In the genomic region with DNA sequence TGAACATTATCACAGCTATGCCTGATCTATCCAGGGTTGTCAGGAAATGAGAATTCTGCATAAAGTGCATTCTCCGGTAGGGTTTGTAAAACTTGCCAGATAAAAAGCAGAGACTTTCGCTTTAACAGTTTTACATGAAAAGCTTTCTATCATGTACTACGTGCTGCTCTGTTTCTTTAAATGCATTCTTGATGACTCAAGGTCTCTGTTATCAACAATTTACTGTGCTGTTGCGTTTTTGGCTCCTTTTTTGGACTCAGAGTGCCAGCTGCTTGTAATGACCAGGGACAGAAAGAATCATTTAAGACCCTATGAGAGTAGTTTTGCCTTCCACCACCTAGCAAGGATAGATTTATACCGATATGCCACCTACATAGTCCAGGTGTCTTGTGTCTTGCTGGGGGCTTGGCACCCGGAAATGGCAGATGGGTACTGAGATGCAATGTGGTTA, we compare ENCODE assay signal across 1 cellular context.
A peak's percentile ranks its signal among the peaks of the same experiment; 100 is the strongest.
TF ChIP-seq lines count a peak whose summit lies in the region.

No MANE protein-coding gene starts in this region.

TF ChIP-seq in K562, 482 proteins besides CTCF, POLR2A, EP300 and RAD21 (continued from another document):
- no peak for TF ChIP-seq KLF1 (tag; IDR thresholded peaks at IDR 0.05)
- no peak for TF ChIP-seq ZNF57 (CRISPR knock-in tag; IDR thresholded peaks at IDR 0.05)
- TF ChIP-seq, protein P1, sequence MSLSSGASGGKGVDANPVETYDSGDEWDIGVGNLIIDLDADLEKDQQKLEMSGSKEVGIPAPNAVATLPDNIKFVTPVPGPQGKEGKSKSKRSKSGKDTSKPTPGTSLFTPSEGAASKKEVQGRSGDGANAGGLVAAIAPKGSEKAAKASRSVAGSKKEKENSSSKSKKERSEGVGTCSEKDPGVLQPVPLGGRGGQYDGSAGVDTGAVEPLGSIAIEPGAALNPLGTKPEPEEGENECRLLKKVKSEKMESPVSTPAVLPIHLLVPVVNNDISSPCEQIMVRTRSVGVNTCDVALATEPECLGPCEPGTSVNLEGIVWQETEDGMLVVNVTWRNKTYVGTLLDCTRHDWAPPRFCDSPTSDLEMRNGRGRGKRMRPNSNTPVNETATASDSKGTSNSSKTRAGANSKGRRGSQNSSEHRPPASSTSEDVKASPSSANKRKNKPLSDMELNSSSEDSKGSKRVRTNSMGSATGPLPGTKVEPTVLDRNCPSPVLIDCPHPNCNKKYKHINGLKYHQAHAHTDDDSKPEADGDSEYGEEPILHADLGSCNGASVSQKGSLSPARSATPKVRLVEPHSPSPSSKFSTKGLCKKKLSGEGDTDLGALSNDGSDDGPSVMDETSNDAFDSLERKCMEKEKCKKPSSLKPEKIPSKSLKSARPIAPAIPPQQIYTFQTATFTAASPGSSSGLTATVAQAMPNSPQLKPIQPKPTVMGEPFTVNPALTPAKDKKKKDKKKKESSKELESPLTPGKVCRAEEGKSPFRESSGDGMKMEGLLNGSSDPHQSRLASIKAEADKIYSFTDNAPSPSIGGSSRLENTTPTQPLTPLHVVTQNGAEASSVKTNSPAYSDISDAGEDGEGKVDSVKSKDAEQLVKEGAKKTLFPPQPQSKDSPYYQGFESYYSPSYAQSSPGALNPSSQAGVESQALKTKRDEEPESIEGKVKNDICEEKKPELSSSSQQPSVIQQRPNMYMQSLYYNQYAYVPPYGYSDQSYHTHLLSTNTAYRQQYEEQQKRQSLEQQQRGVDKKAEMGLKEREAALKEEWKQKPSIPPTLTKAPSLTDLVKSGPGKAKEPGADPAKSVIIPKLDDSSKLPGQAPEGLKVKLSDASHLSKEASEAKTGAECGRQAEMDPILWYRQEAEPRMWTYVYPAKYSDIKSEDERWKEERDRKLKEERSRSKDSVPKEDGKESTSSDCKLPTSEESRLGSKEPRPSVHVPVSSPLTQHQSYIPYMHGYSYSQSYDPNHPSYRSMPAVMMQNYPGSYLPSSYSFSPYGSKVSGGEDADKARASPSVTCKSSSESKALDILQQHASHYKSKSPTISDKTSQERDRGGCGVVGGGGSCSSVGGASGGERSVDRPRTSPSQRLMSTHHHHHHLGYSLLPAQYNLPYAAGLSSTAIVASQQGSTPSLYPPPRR (CRISPR knock-in tag; IDR thresholded peaks at IDR 0.05; ENCODE audit: borderline replicate concordance), result no peak
- no peak for TF ChIP-seq TEAD2 (tag; IDR thresholded peaks at IDR 0.05)
- peak; percentile 5; the same call in 1 of the 2 replicates for TF ChIP-seq MAFK (IDR thresholded peaks at IDR 0.05; ENCODE audit: low read length)
- TF ChIP-seq, protein P2, sequence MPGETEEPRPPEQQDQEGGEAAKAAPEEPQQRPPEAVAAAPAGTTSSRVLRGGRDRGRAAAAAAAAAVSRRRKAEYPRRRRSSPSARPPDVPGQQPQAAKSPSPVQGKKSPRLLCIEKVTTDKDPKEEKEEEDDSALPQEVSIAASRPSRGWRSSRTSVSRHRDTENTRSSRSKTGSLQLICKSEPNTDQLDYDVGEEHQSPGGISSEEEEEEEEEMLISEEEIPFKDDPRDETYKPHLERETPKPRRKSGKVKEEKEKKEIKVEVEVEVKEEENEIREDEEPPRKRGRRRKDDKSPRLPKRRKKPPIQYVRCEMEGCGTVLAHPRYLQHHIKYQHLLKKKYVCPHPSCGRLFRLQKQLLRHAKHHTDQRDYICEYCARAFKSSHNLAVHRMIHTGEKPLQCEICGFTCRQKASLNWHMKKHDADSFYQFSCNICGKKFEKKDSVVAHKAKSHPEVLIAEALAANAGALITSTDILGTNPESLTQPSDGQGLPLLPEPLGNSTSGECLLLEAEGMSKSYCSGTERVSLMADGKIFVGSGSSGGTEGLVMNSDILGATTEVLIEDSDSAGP (CRISPR knock-in tag; IDR thresholded peaks at IDR 0.05), result peak; percentile 75; the same call in 1 of the 2 replicates
- TF ChIP-seq, protein P3, sequence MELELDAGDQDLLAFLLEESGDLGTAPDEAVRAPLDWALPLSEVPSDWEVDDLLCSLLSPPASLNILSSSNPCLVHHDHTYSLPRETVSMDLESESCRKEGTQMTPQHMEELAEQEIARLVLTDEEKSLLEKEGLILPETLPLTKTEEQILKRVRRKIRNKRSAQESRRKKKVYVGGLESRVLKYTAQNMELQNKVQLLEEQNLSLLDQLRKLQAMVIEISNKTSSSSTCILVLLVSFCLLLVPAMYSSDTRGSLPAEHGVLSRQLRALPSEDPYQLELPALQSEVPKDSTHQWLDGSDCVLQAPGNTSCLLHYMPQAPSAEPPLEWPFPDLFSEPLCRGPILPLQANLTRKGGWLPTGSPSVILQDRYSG (tag; conservative IDR thresholded peaks at IDR 0.05; ENCODE audit: low read depth), result no peak
- no peak for TF ChIP-seq BHLHE40 (IDR thresholded peaks at IDR 0.05; ENCODE audit: low read length)
- no peak for TF ChIP-seq BMI1 (IDR thresholded peaks at IDR 0.05; ENCODE audit: low read length)
- peak; percentile 53; the same call in 1 of the 2 replicates for TF ChIP-seq JUND (IDR thresholded peaks at IDR 0.05; ENCODE audit: borderline replicate concordance, low read depth, low read length)
- TF ChIP-seq JUND (tag; IDR thresholded peaks at IDR 0.05; ENCODE audit: borderline replicate concordance, low read depth, low read length), result no peak
- no peak for TF ChIP-seq KDM5B (IDR thresholded peaks at IDR 0.05; ENCODE audit: insufficient replicate concordance, low read depth, low read length)
- TF ChIP-seq, protein P4, sequence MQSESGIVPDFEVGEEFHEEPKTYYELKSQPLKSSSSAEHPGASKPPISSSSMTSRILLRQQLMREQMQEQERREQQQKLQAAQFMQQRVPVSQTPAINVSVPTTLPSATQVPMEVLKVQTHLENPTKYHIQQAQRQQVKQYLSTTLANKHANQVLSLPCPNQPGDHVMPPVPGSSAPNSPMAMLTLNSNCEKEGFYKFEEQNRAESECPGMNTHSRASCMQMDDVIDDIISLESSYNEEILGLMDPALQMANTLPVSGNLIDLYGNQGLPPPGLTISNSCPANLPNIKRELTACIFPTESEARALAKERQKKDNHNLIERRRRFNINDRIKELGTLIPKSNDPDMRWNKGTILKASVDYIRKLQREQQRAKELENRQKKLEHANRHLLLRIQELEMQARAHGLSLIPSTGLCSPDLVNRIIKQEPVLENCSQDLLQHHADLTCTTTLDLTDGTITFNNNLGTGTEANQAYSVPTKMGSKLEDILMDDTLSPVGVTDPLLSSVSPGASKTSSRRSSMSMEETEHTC (IDR thresholded peaks at IDR 0.05), result no peak
